Comparison of ENCODE assay signal across 3 cellular contexts in genomic region chr6:111132669-111133068, GRCh38. TPM values are rescaled to one million over a fixed set of nuclear protein-coding genes. Genes with fewer than 3 reads are reported as not detected.
"Had no signal": no experiment of that assay in that cellular context is flagged by ENCODE, and none has a peak within 500 bp of the region (broad histone marks: within the 10 kb centered on the region; RNA-seq: fewer than 3 reads in every experiment).

No MANE protein-coding gene starts in this region.

RNA-seq across cellular contexts. Expression of gene SLC16A10, which starts 45.4 kb away (rescaled TPM):
- total RNA-seq: dermis microvascular lymphatic vessel endothelial cell, fibroblast of lung, fibroblast of villous mesenchyme had no signal
- polyA plus RNA-seq: fibroblast of lung had no signal
